ENCODE assay signal across 16 cellular contexts in the genomic region with DNA sequence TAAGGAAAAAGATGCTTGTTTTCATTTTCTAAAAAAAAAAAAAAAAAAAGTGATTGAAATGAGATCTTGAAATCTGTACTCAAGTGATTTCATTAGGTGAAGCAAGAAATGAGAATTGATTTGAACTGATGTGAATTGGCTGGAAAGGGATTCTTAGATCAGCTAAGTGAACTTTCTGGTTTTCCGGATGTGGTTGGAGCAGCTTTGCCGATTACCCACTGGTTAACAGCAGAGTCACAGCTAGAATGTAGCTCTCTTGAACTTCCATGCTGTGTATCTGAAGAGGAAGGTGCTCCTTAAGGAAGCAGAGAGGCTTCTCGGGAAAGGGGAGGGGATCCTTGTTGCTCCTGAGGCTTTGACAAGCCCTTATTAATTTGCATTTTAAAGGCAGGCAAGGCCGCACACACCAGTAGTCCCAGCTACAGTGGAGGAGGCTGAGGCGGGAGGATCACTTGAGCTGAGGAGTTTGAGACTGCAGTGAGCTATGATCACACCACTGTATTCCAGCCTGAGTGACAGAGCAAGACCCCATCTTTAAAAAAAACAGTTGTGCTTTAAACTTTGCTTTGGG. TPM values are rescaled to one million over a fixed set of nuclear protein-coding genes. Genes with fewer than 3 reads are reported as not detected.
DNase-seq lines count a peak whose midpoint lies in the region; ATAC-seq, FAIRE-seq and TF ChIP-seq lines count a peak whose summit lies in the region.
"Had no signal": no experiment of that assay in that cellular context is flagged by ENCODE, and none has a peak within 500 bp of the region (broad histone marks: within the 10 kb centered on the region; RNA-seq: fewer than 3 reads in every experiment).

No MANE protein-coding gene starts in this region.

- H2BK120ac ChIP-seq in H1 (replicated peaks; ENCODE audit: low read depth, low read length): no peak overlapping the region

- H3K27me3 Mint-ChIP-seq in activated naive CD4-positive, alpha-beta T cell treated with anti-CD3 and anti-CD28 coated beads for 36 hours (ENCODE audit: low read depth): no peaks in the 10 kb centered on the region
- H3K27me3 Mint-ChIP-seq in T-helper 17 cell: no peaks in the 10 kb centered on the region
- H3K27me3 Mint-ChIP-seq: brain had no signal

- WGBS in H1 (ENCODE audit: extremely low coverage in 1 of 2, insufficient coverage in 1 of 2, insufficient read length in 1 of 2, insufficient replicate concordance in 2 of 2, low coverage in 1 of 2, low lambda C conversion rate in 2 of 2, missing lambda C conversion rate in 1 of 2), 2 experiments: 74% methylated on average over 5 of the region's 5 CpGs; no CpG with 5 or more reads in 1 of the 2 experiments
- 88 to 92% methylated on average over 5 of the region's 5 CpGs for WGBS in sigmoid colon, 2 donors

- no peak overlapping the region for H2AK5ac ChIP-seq in H1 (ENCODE audit: low read depth, low read length)

- H3K27me3 ChIP-seq in H1 (replicated peaks in 1 of 4; ENCODE audit: control insufficient read depth in 3 of 4, extremely low read depth in 1 of 4, insufficient read depth in 3 of 4, low read length in 3 of 4) (no peaks in the 10 kb centered on the region), sigmoid colon (no peaks in the 10 kb centered on the region)
- H3K27me3 ChIP-seq: dorsolateral prefrontal cortex, heart left ventricle, ovary had no signal

- H3K23ac ChIP-seq in H1 (ENCODE audit: insufficient read length): no peak overlapping the region

- H3K4me1 ChIP-seq in H1 (replicated peaks in 1 of 4; ENCODE audit: control insufficient read depth in 3 of 4, insufficient read depth in 4 of 4, low read length in 3 of 4): peaks cover 0 to 4% (median 0%) of the 10 kb centered on the region in 4 experiments; a peak in 2 of 7 replicates
- no peaks in the 10 kb centered on the region for H3K4me1 ChIP-seq in sigmoid colon

- H3K23me2 ChIP-seq in H1 (ENCODE audit: low read depth, low read length): no peaks in the 10 kb centered on the region

- H3K18ac ChIP-seq in H1 (ENCODE audit: extremely low read depth, low read length): no peak overlapping the region

- no peaks in the 10 kb centered on the region for H3K9me3 ChIP-seq in T-helper 17 cell (ENCODE audit: control insufficient read depth, low read length, poor library complexity, severe bottlenecking)
- H3K9me3 ChIP-seq in H1 (ENCODE audit: insufficient read depth in 2 of 2, low read depth in 1 of 2, low read length in 1 of 2): no peaks in the 10 kb centered on the region
- no peaks in the 10 kb centered on the region for H3K9me3 ChIP-seq in sigmoid colon
- H3K9me3 ChIP-seq: heart left ventricle, ovary had no signal

- no peak overlapping the region for H3K27ac ChIP-seq in H1 (ENCODE audit: low read depth, low read length)
- peak overlapping the region; percentile 2 for H3K27ac ChIP-seq in substantia nigra (ENCODE audit: low read depth, low read length, poor library complexity, severe bottlenecking)
- H3K27ac ChIP-seq in sigmoid colon: no peak overlapping the region
- H3K27ac ChIP-seq: heart left ventricle, ovary had no signal

- TF ChIP-seq RAD21 in H1 (IDR thresholded peaks at IDR 0.05 in 1 of 2, conservative IDR thresholded peaks at IDR 0.05 in 1 of 2; ENCODE audit: low read depth in 2 of 2, low read length in 2 of 2): no peak

- intact Hi-C loops in activated naive CD4-positive, alpha-beta T cell treated with anti-CD3 and anti-CD28 coated beads for 36 hours (cut with micrococcal nuclease): no loop called here
- intact Hi-C loops in sigmoid colon (cut with DNase I): no loop called here

- peaks cover 9% of the 10 kb centered on the region for H3K79me1 ChIP-seq in H1 (ENCODE audit: low read depth, low read length)

- peak; percentile 13 for FAIRE-seq in H1 (lab: Jason Lieb, UNC)
- FAIRE-seq: D721Med, small intestine had no signal

- TF ChIP-seq EP300 in H1 (IDR thresholded peaks at IDR 0.05; ENCODE audit: borderline replicate concordance in 1 of 2, low read depth in 2 of 2, low read length in 2 of 2) (no peak), sigmoid colon (IDR thresholded peaks at IDR 0.05) (no peak)

- H3K79me2 ChIP-seq in H1 (ENCODE audit: control insufficient read depth in 1 of 2, insufficient read depth in 2 of 2, low read length in 2 of 2): no peaks in the 10 kb centered on the region; a peak in 1 of 4 replicates

- no peak for TF ChIP-seq CTCF in H1 (IDR thresholded peaks at IDR 0.05; ENCODE audit: control extremely low read depth in 1 of 3, insufficient read depth in 1 of 3, low read depth in 1 of 3, low read length in 3 of 3)
- no peak for TF ChIP-seq CTCF in sigmoid colon (IDR thresholded peaks at IDR 0.05)

- H3K9ac ChIP-seq in H1 (replicated peaks in 1 of 4; ENCODE audit: extremely low read depth in 1 of 4, low read depth in 3 of 4, low read length in 3 of 4): no peak overlapping the region

- peak overlapping the region; percentile 83 for H3K27ac Mint-ChIP-seq in activated naive CD4-positive, alpha-beta T cell treated with anti-CD3 and anti-CD28 coated beads for 36 hours
- H3K27ac Mint-ChIP-seq in T-helper 17 cell: peak overlapping the region; percentile 24
- H3K27ac Mint-ChIP-seq: brain had no signal

- no peak overlapping the region for H2BK5ac ChIP-seq in H1 (ENCODE audit: low read depth, low read length)

- no peak overlapping the region for H4K5ac ChIP-seq in H1 (ENCODE audit: insufficient read length, low read depth, low read length)

- no peak overlapping the region for H2BK20ac ChIP-seq in H1 (ENCODE audit: low read length)

- H3K14ac ChIP-seq in H1 (ENCODE audit: insufficient read length): no peak overlapping the region

- H3K36me3 Mint-ChIP-seq in activated naive CD4-positive, alpha-beta T cell treated with anti-CD3 and anti-CD28 coated beads for 36 hours (ENCODE audit: low read depth): peaks cover 57% of the 10 kb centered on the region
- H3K36me3 Mint-ChIP-seq in T-helper 17 cell (ENCODE audit: low read depth): peaks cover 8% of the 10 kb centered on the region

- ATAC-seq in T-helper 17 cell: peak; percentile 66
- ATAC-seq: heart left ventricle had no signal

- no peak overlapping the region for H4K91ac ChIP-seq in H1 (replicated peaks; ENCODE audit: insufficient read length, low read length)

- peaks cover 5 to 12% of the 10 kb centered on the region in 2 experiments for H4K20me1 ChIP-seq in H1 (replicated peaks in 1 of 2; ENCODE audit: control insufficient read depth in 1 of 2, insufficient read depth in 2 of 2, low read length in 2 of 2)

- no peak overlapping the region for H3K4me3 Mint-ChIP-seq in activated naive CD4-positive, alpha-beta T cell treated with anti-CD3 and anti-CD28 coated beads for 36 hours
- H3K4me3 Mint-ChIP-seq in T-helper 17 cell: peak overlapping the region; percentile 77
- H3K4me3 Mint-ChIP-seq: brain had no signal

- peaks cover 50% of the 10 kb centered on the region for H3K4me1 Mint-ChIP-seq in activated naive CD4-positive, alpha-beta T cell treated with anti-CD3 and anti-CD28 coated beads for 36 hours (ENCODE audit: low read depth)
- peaks cover 47% of the 10 kb centered on the region for H3K4me1 Mint-ChIP-seq in T-helper 17 cell
- H3K4me1 Mint-ChIP-seq: brain had no signal

- no peaks in the 10 kb centered on the region for H3K9me3 Mint-ChIP-seq in activated naive CD4-positive, alpha-beta T cell treated with anti-CD3 and anti-CD28 coated beads for 36 hours
- H3K9me3 Mint-ChIP-seq: brain had no signal

- no peak overlapping the region for H3K4me2 ChIP-seq in H1 (ENCODE audit: insufficient read depth in 1 of 2, low read depth in 2 of 2, low read length in 2 of 2)

- TF ChIP-seq POLR2A in H1 (IDR thresholded peaks at IDR 0.05; ENCODE audit: control extremely low read depth in 1 of 2, low read depth in 2 of 2, low read length in 2 of 2) (no peak), sigmoid colon (IDR thresholded peaks at IDR 0.05) (no peak)

- POLR2A ChIA-PET in H1 (lab: Charles Lee; ENCODE audit: partially characterized antibody): interaction anchor here (0.9 to 1.4 kb wide), 3 partner anchors 11 to 58 kb away, joined by 3 to 5 read pairs (median 3); no protein-coding TSS in a partner anchor

- CTCF ChIA-PET in activated naive CD4-positive, alpha-beta T cell treated with anti-CD3 and anti-CD28 coated beads for 36 hours (lab: Charles Lee): interaction anchor here (0.6 to 1.3 kb wide), 3 partner anchors 13 to 65 kb away, joined by 3 to 12 read pairs (median 3); no protein-coding TSS in a partner anchor
- CTCF ChIA-PET in H1 (lab: Charles Lee; ENCODE audit: partially characterized antibody): interaction anchor here (0.6 to 1.8 kb wide), 6 partner anchors 8 to 30 kb away, joined by 3 to 6 read pairs (median 4); no protein-coding TSS in a partner anchor

- no peak overlapping the region for H2BK15ac ChIP-seq in H1 (ENCODE audit: low read length)

- DNase-seq in activated naive CD4-positive, alpha-beta T cell treated with anti-CD3 and anti-CD28 coated beads for 36 hours: no peak
- DNase-seq in activated naive CD4-positive, alpha-beta T cell treated with Interleukin-2 at 50 U/mL for 16 hours: no peak
- no peak for DNase-seq in T-helper 17 cell
- DNase-seq in H1 (ENCODE audit: low read depth in 1 of 2, low spot score in 2 of 2): no peak
- no peak for DNase-seq in substantia nigra (lab: John Stamatoyannopoulos, UW)
- DNase-seq in sigmoid colon: no peak
- DNase-seq in NCI-H2029 (lab: John Stamatoyannopoulos, UW): no peak
- DNase-seq in germinal center (ENCODE audit: low spot score): no peak
- DNase-seq: HCEC 1CT, heart left ventricle, MV-4-11, ovary, small intestine had no signal

- peaks cover 11 to 58% (median 20%) of the 10 kb centered on the region in 4 experiments for H3K36me3 ChIP-seq in H1 (ENCODE audit: control insufficient read depth in 2 of 4, insufficient read depth in 4 of 4, low read length in 3 of 4)
- peaks cover 13 to 97% (median 48%) of the 10 kb centered on the region in 4 donors for H3K36me3 ChIP-seq in sigmoid colon
- H3K36me3 ChIP-seq: ovary had no signal

- no peak overlapping the region for H3K56ac ChIP-seq in H1 (replicated peaks; ENCODE audit: insufficient read length, low read depth, low read length)

- H4K8ac ChIP-seq in H1 (ENCODE audit: extremely low read depth, insufficient read depth, low read length): no peak overlapping the region

- H3K4ac ChIP-seq in H1 (replicated peaks; ENCODE audit: insufficient read length, low read depth, low read length): no peak overlapping the region

- H2BK12ac ChIP-seq in H1 (ENCODE audit: low read depth, low read length): no peak overlapping the region

- H3K4me3 ChIP-seq in H1 (ENCODE audit: extremely low read depth in 1 of 4, insufficient read depth in 2 of 4, low read depth in 3 of 4, low read length in 4 of 4) (no peak overlapping the region), sigmoid colon (no peak overlapping the region)
- H3K4me3 ChIP-seq: dorsolateral prefrontal cortex, heart left ventricle, ovary had no signal

- no peak overlapping the region for H2AFZ ChIP-seq in H1 (ENCODE audit: low read length)

RNA-seq across cellular contexts. Expression of gene PWP2, which starts 28.7 kb away (rescaled TPM):
- 10 to 100 TPM; 29.6 to 30.9 TPM for total RNA-seq in activated naive CD4-positive, alpha-beta T cell treated with anti-CD3 and anti-CD28 coated beads for 36 hours
- total RNA-seq in T-helper 17 cell: 10 to 100 TPM; 21.9 to 28.7 TPM
- total RNA-seq in H1 (2021; fragmentation: NEBNext Ultra II Directional; extraction: Animal tissue kit (Norgen Biotek cat#: 25700)): 6.7 and 11.8 TPM in 2 replicates
- polyA plus RNA-seq in H1 (2011; rRNA removed): 4.3 and 4.4 TPM in 2 replicates
- 6.4 TPM for polyA plus RNA-seq in H1 (2011; cell fraction: cytosol; rRNA removed)
- 32.4 TPM for polyA plus RNA-seq in H1 (2011; cell fraction: nucleus; rRNA removed)
- polyA plus RNA-seq in H1 (2012, experiment 1 of 2): 4.5 to 12.2 TPM (median 9.8 TPM) in 4 replicates
- 7.7 TPM for polyA plus RNA-seq in H1 (2012, experiment 2 of 2)
- polyA plus RNA-seq in H1 (2013, experiment 1 of 2): 1.8 TPM
- polyA plus RNA-seq in H1 (2013, experiment 2 of 2): 0.77 TPM
- polyA minus RNA-seq in H1 (2011; rRNA and poly(A)+ RNA removed): 11.8 and 13.2 TPM in 2 replicates
- polyA minus RNA-seq in H1 (2011; cell fraction: cytosol; rRNA and poly(A)+ RNA removed): 10.4 TPM
- polyA minus RNA-seq in H1 (2011; cell fraction: nucleus; rRNA and poly(A)+ RNA removed): 14.9 TPM
- total RNA-seq in sigmoid colon: 1 to 10 TPM; 1.4 to 8.6 (median 6.1) TPM
- 10 to 100 TPM in 1 of 3 donors, 1 to 10 TPM in 2; 1.4 to 10.8 (median 1.8) TPM for polyA plus RNA-seq in sigmoid colon

RNA-seq across cellular contexts. Expression of gene GATD3, which starts 55.0 kb away (rescaled TPM):
- total RNA-seq in activated naive CD4-positive, alpha-beta T cell treated with anti-CD3 and anti-CD28 coated beads for 36 hours: 10 to 100 TPM; 21.3 to 27.4 TPM
- total RNA-seq in T-helper 17 cell (10 to 100 TPM; 39.8 to 50.5 TPM), sigmoid colon (10 to 100 TPM in 3 of 4 donors, 1 to 10 TPM in 1; 6.5 to 34.6 (median 10.9) TPM)
- 5.4 and 9.7 TPM in 2 replicates for total RNA-seq in H1 (2021; fragmentation: NEBNext Ultra II Directional; extraction: Animal tissue kit (Norgen Biotek cat#: 25700))
- polyA plus RNA-seq in H1 (2011; rRNA removed) (17.9 and 24.8 TPM in 2 replicates), sigmoid colon (10 to 100 TPM; 12.5 to 68.2 (median 12.6) TPM)
- 18.6 TPM for polyA plus RNA-seq in H1 (2011; cell fraction: cytosol; rRNA removed)
- polyA plus RNA-seq in H1 (2011; cell fraction: nucleus; rRNA removed): 31.5 TPM
- polyA plus RNA-seq in H1 (2012, experiment 1 of 2): 10.0 to 15.4 TPM (median 13.2 TPM) in 4 replicates
- polyA plus RNA-seq in H1 (2012, experiment 2 of 2): 13.9 TPM
- polyA plus RNA-seq in H1 (2013, experiment 1 of 2): 10.2 TPM
- polyA plus RNA-seq in H1 (2013, experiment 2 of 2): 11.4 TPM
- polyA minus RNA-seq in H1 (2011; rRNA and poly(A)+ RNA removed): 13.5 and 18.0 TPM in 2 replicates
- polyA minus RNA-seq in H1 (2011; cell fraction: cytosol; rRNA and poly(A)+ RNA removed): 11.0 TPM
- 22.2 TPM for polyA minus RNA-seq in H1 (2011; cell fraction: nucleus; rRNA and poly(A)+ RNA removed)
